20 cellular contexts compared by ENCODE assay signal in the genomic region with DNA sequence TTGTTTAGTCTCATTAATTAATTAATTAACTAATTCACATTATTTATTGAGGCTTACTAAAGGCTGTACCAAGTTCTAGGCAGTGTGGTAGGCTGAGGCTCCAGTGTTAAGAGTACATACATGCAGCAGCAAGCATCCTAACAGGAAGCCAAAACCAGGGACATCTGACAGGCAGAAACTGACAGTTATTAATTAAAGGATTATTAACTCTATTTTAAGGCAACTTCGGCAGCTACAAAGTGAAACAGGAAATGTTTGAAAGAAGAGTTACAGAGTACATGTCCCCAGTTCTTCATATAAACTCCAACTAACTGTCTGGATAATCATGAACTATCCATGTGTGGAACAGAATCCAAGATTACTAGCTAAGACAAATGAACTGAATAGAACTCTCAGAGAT. TPM values are rescaled to one million over a fixed set of nuclear protein-coding genes. Genes with fewer than 3 reads are reported as not detected.
DNase-seq lines count a peak whose midpoint lies in the region; ATAC-seq and TF ChIP-seq lines count a peak whose summit lies in the region.
"Had no signal": no experiment of that assay in that cellular context is flagged by ENCODE, and none has a peak within 500 bp of the region (broad histone marks: within the 10 kb centered on the region; RNA-seq: fewer than 3 reads in every experiment).

No MANE protein-coding gene starts in this region.

- no peaks in the 10 kb centered on the region for H3K27me3 ChIP-seq in BLaER1
- H3K27me3 ChIP-seq in MM.1S (replicated peaks; ENCODE audit: insufficient read depth, low read length) = no peaks in the 10 kb centered on the region

- ATAC-seq in GM18909 (IDR thresholded peaks at IDR 0.05; ENCODE audit: poor library complexity, unreplicated experiment) (peak; percentile 50), HG03139 (IDR thresholded peaks at IDR 0.05; ENCODE audit: unreplicated experiment) (peak; percentile 64), GM18520 (IDR thresholded peaks at IDR 0.05; ENCODE audit: unreplicated experiment) (no peak)
- ATAC-seq: A549 had no signal

- no peak overlapping the region for H3K27ac ChIP-seq in BLaER1
- no peak overlapping the region for H3K27ac ChIP-seq in MM.1S (ENCODE audit: low read length)
- H3K27ac ChIP-seq: 22Rv1, A549 had no signal

- H3K9me3 ChIP-seq in BLaER1 (no peaks in the 10 kb centered on the region), MM.1S (replicated peaks; ENCODE audit: insufficient read depth, low read length) (no peaks in the 10 kb centered on the region)
- H3K9me3 ChIP-seq: A549 had no signal

- no peaks in the 10 kb centered on the region for H3K79me2 ChIP-seq in MM.1S (ENCODE audit: low read length)

- H3K27me3 Mint-ChIP-seq in activated T-helper 1 cell treated with anti-CD3 and anti-CD28 coated beads, Interleukin-12 subunit alpha, Interleukin-12 subunit beta, Interleukin-2, Interleukin-4 antibody, amounts not matched to agents 30 ng/mL and 10 ng/mL and 1 ng/mL, durations not matched to agents 14 hours and 24 hours and 36 hours (ENCODE audit: insufficient read depth) = no peaks in the 10 kb centered on the region
- H3K27me3 Mint-ChIP-seq: CD4-positive, alpha-beta memory T cell had no signal

- intact Hi-C loops in activated T-helper 1 cell treated with anti-CD3 and anti-CD28 coated beads, Interleukin-12 subunit alpha, Interleukin-12 subunit beta, Interleukin-2, Interleukin-4 antibody, amounts not matched to agents 30 ng/mL and 10 ng/mL and 1 ng/mL, durations not matched to agents 14 hours and 24 hours and 36 hours (cut with micrococcal nuclease) = no loop called here

- peak; percentile 42 for DNase-seq in MM.1S
- DNase-seq in activated T-helper 1 cell treated with anti-CD3 and anti-CD28 coated beads, Interleukin-12 subunit alpha, Interleukin-12 subunit beta, Interleukin-2, Interleukin-4 antibody, amounts not matched to agents 30 ng/mL and 10 ng/mL and 1 ng/mL, durations not matched to agents 14 hours and 24 hours and 36 hours (ENCODE audit: low spot score) = no peak
- DNase-seq in stimulated activated CD4-positive, alpha-beta T cell treated with anti-CD3 and anti-CD28 coated beads, Interleukin-2, amount 100 ng/mL, for 48 hours = no peak
- DNase-seq in NCI-H510A treated with DMSO at 0.1 percent for 48 hours (lab: John Stamatoyannopoulos, UW) = no peak
- DNase-seq: AML-193; CD4-positive, alpha-beta memory T cell; DMS153; DMS79; GF-D8; H9; Kasumi-1; KG1 had no signal

- H3K4me3 ChIP-seq in BLaER1 (no peak overlapping the region), MM.1S (ENCODE audit: low read length) (no peak overlapping the region)
- H3K4me3 ChIP-seq: A549 had no signal

- no peak overlapping the region for H3K27ac Mint-ChIP-seq in activated T-helper 1 cell treated with anti-CD3 and anti-CD28 coated beads, Interleukin-12 subunit alpha, Interleukin-12 subunit beta, Interleukin-2, Interleukin-4 antibody, amounts not matched to agents 30 ng/mL and 10 ng/mL and 1 ng/mL, durations not matched to agents 14 hours and 24 hours and 36 hours
- H3K27ac Mint-ChIP-seq: CD14-positive monocyte; CD4-positive, alpha-beta memory T cell; H9 had no signal

- H3K36me3 ChIP-seq in BLaER1 = no peaks in the 10 kb centered on the region
- no peaks in the 10 kb centered on the region for H3K36me3 ChIP-seq in MM.1S (replicated peaks; ENCODE audit: insufficient read depth, low read length)

- no peaks in the 10 kb centered on the region for H3K4me1 Mint-ChIP-seq in activated T-helper 1 cell treated with anti-CD3 and anti-CD28 coated beads, Interleukin-12 subunit alpha, Interleukin-12 subunit beta, Interleukin-2, Interleukin-4 antibody, amounts not matched to agents 30 ng/mL and 10 ng/mL and 1 ng/mL, durations not matched to agents 14 hours and 24 hours and 36 hours (ENCODE audit: low read depth)
- H3K4me1 Mint-ChIP-seq: CD14-positive monocyte; CD4-positive, alpha-beta memory T cell; H9 had no signal

- peaks cover 22% of the 10 kb centered on the region for H3K4me1 ChIP-seq in BLaER1
- H3K4me1 ChIP-seq in MM.1S (ENCODE audit: low read length) = peaks cover 11% of the 10 kb centered on the region
- H3K4me1 ChIP-seq: A549 had no signal

- H3K9me3 Mint-ChIP-seq in activated T-helper 1 cell treated with anti-CD3 and anti-CD28 coated beads, Interleukin-12 subunit alpha, Interleukin-12 subunit beta, Interleukin-2, Interleukin-4 antibody, amounts not matched to agents 30 ng/mL and 10 ng/mL and 1 ng/mL, durations not matched to agents 14 hours and 24 hours and 36 hours = no peaks in the 10 kb centered on the region

- no peaks in the 10 kb centered on the region for H3K9me2 ChIP-seq in MM.1S (replicated peaks; ENCODE audit: insufficient read depth, low read length)

- no peak overlapping the region for H3K4me3 Mint-ChIP-seq in activated T-helper 1 cell treated with anti-CD3 and anti-CD28 coated beads, Interleukin-12 subunit alpha, Interleukin-12 subunit beta, Interleukin-2, Interleukin-4 antibody, amounts not matched to agents 30 ng/mL and 10 ng/mL and 1 ng/mL, durations not matched to agents 14 hours and 24 hours and 36 hours
- H3K4me3 Mint-ChIP-seq: CD14-positive monocyte; CD4-positive, alpha-beta memory T cell; H9 had no signal

- TF ChIP-seq CTCF in MM.1S (IDR thresholded peaks at IDR 0.05; ENCODE audit: low read length) = no peak

- H3F3A ChIP-seq in MM.1S (ENCODE audit: insufficient read depth, low read length) = 0 out of 2 replicates have a peak, but pooled peaks cover 7% of the 10 kb centered on the region

- H3K9ac ChIP-seq in BLaER1 (no peak overlapping the region), MM.1S (ENCODE audit: low read length) (no peak overlapping the region)

- H2AFZ ChIP-seq in MM.1S (ENCODE audit: low read length) = no peak overlapping the region

- H4K20me1 ChIP-seq in BLaER1 = no peaks in the 10 kb centered on the region
- H4K20me1 ChIP-seq in MM.1S (ENCODE audit: insufficient read depth, low read length) = no peaks in the 10 kb centered on the region

- H3K4me2 ChIP-seq in BLaER1 (peak overlapping the region; percentile 40), MM.1S (ENCODE audit: low read depth, low read length) (peak overlapping the region; percentile 19; the same call in 1 of the 2 replicates)
- H3K4me2 ChIP-seq: A549 had no signal

- H3K36me3 Mint-ChIP-seq in activated T-helper 1 cell treated with anti-CD3 and anti-CD28 coated beads, Interleukin-12 subunit alpha, Interleukin-12 subunit beta, Interleukin-2, Interleukin-4 antibody, amounts not matched to agents 30 ng/mL and 10 ng/mL and 1 ng/mL, durations not matched to agents 14 hours and 24 hours and 36 hours (ENCODE audit: low read depth) = no peaks in the 10 kb centered on the region
- H3K36me3 Mint-ChIP-seq: CD14-positive monocyte; CD4-positive, alpha-beta memory T cell had no signal

RNA-seq across cellular contexts. Expression of a gene that starts 39.3 kb away (rescaled TPM):
- total RNA-seq in activated T-helper 1 cell treated with anti-CD3 and anti-CD28 coated beads, Interleukin-12 subunit alpha, Interleukin-12 subunit beta, Interleukin-2, Interleukin-4 antibody, amounts not matched to agents 30 ng/mL and 10 ng/mL and 1 ng/mL, durations not matched to agents 14 hours and 24 hours and 36 hours = not detected in 2 replicates
- total RNA-seq: CD4-positive, alpha-beta memory T cell; HT-29 had no signal
